Comparison of ENCODE assay signal across 12 cellular contexts in genomic region chr6:90186637-90187361, GRCh38.
A peak's percentile ranks its signal among the peaks of the same experiment; 100 is the strongest.
DNase-seq lines count a peak whose midpoint lies in the region; ATAC-seq and TF ChIP-seq lines count a peak whose summit lies in the region.
"Had no signal": no experiment of that assay in that cellular context is flagged by ENCODE, and none has a peak within 500 bp of the region (broad histone marks: within the 10 kb centered on the region; RNA-seq: fewer than 3 reads in every experiment).

No MANE protein-coding gene starts in this region.

- no peaks in the 10 kb centered on the region for H3K36me3 ChIP-seq in psoas muscle (ENCODE audit: insufficient read depth in 1 of 2, low read depth in 1 of 2)

- H3K27ac ChIP-seq in psoas muscle, result peak overlapping the region; percentile 47

- POLR2A ChIA-PET in activated CD4-positive, alpha-beta memory T cell treated with anti-CD3 and anti-CD28 coated beads for 36 hours (lab: Charles Lee), result no interaction called here
- POLR2A ChIA-PET in activated CD4-positive, alpha-beta memory T cell treated with anti-CD3 and anti-CD28 coated beads, Interleukin-2, amount 10 ng/mL, durations not matched to agents 7 days and 5 days (lab: Charles Lee), result no interaction called here

- H3K4me3 ChIP-seq in psoas muscle, result no peak overlapping the region

- ATAC-seq in psoas muscle, result peak in 1 of 4 donors; percentile 57
- ATAC-seq in GM21381 (IDR thresholded peaks at IDR 0.05; ENCODE audit: unreplicated experiment), result no peak

- no peaks in the 10 kb centered on the region for H3K9me3 ChIP-seq in psoas muscle

- 44 to 83% (median 55%) methylated on average over 7 of the region's 7 CpGs for whole genome bisulfite sequencing in psoas muscle, 3 donors

- H3K4me1 Mint-ChIP-seq in activated CD4-positive, alpha-beta memory T cell treated with anti-CD3 and anti-CD28 coated beads for 36 hours (ENCODE audit: low read depth), result peaks cover 69% of the 10 kb centered on the region
- H3K4me1 Mint-ChIP-seq in activated CD4-positive, alpha-beta memory T cell treated with anti-CD3 and anti-CD28 coated beads, Interleukin-2, amount 10 ng/mL, durations not matched to agents 7 days and 5 days, result peaks cover 46% of the 10 kb centered on the region
- H3K4me1 Mint-ChIP-seq in activated naive CD8-positive, alpha-beta T cell treated with anti-CD3 and anti-CD28 coated beads for 36 hours, result peaks cover 85% of the 10 kb centered on the region

- intact Hi-C loops in activated CD4-positive, alpha-beta memory T cell treated with anti-CD3 and anti-CD28 coated beads for 36 hours (cut with micrococcal nuclease), result loop anchor here (1.0 kb wide), 1 partner anchor 9 kb away; no protein-coding TSS in a partner anchor
- intact Hi-C loops in psoas muscle (cut with DNase I), result no loop called here

- no peaks in the 10 kb centered on the region for H3K9me3 Mint-ChIP-seq in activated CD4-positive, alpha-beta memory T cell treated with anti-CD3 and anti-CD28 coated beads for 36 hours
- H3K9me3 Mint-ChIP-seq in activated CD4-positive, alpha-beta memory T cell treated with anti-CD3 and anti-CD28 coated beads, Interleukin-2, amount 10 ng/mL, durations not matched to agents 7 days and 5 days, result no peaks in the 10 kb centered on the region
- H3K9me3 Mint-ChIP-seq in activated naive CD8-positive, alpha-beta T cell treated with anti-CD3 and anti-CD28 coated beads for 36 hours, result peaks cover 4% of the 10 kb centered on the region

- no peak for TF ChIP-seq CTCF in psoas muscle (IDR thresholded peaks at IDR 0.05)

- no peaks in the 10 kb centered on the region for H3K27me3 ChIP-seq in psoas muscle (ENCODE audit: insufficient read depth in 3 of 3, low read length in 2 of 3)

- peaks cover 12% of the 10 kb centered on the region for H3K36me3 Mint-ChIP-seq in activated CD4-positive, alpha-beta memory T cell treated with anti-CD3 and anti-CD28 coated beads for 36 hours
- peaks cover 6% of the 10 kb centered on the region for H3K36me3 Mint-ChIP-seq in activated CD4-positive, alpha-beta memory T cell treated with anti-CD3 and anti-CD28 coated beads, Interleukin-2, amount 10 ng/mL, durations not matched to agents 7 days and 5 days (ENCODE audit: low read depth)
- H3K36me3 Mint-ChIP-seq in activated naive CD8-positive, alpha-beta T cell treated with anti-CD3 and anti-CD28 coated beads for 36 hours, result peaks cover 35% of the 10 kb centered on the region

- no peak overlapping the region for H3K27ac Mint-ChIP-seq in activated CD4-positive, alpha-beta memory T cell treated with anti-CD3 and anti-CD28 coated beads for 36 hours
- H3K27ac Mint-ChIP-seq in activated CD4-positive, alpha-beta memory T cell treated with anti-CD3 and anti-CD28 coated beads, Interleukin-2, amount 10 ng/mL, durations not matched to agents 7 days and 5 days, result no peak overlapping the region
- peak overlapping the region; percentile 96 for H3K27ac Mint-ChIP-seq in activated naive CD8-positive, alpha-beta T cell treated with anti-CD3 and anti-CD28 coated beads for 36 hours

- H3K27me3 Mint-ChIP-seq in activated CD4-positive, alpha-beta memory T cell treated with anti-CD3 and anti-CD28 coated beads for 36 hours, result no peaks in the 10 kb centered on the region
- H3K27me3 Mint-ChIP-seq in activated CD4-positive, alpha-beta memory T cell treated with anti-CD3 and anti-CD28 coated beads, Interleukin-2, amount 10 ng/mL, durations not matched to agents 7 days and 5 days, result no peaks in the 10 kb centered on the region
- H3K27me3 Mint-ChIP-seq in activated naive CD8-positive, alpha-beta T cell treated with anti-CD3 and anti-CD28 coated beads for 36 hours, result no peaks in the 10 kb centered on the region

- H3K4me1 ChIP-seq in psoas muscle, result peaks cover 50% of the 10 kb centered on the region

- DNase-seq in activated CD4-positive, alpha-beta memory T cell treated with anti-CD3 and anti-CD28 coated beads for 36 hours, result no peak
- DNase-seq in activated CD4-positive, alpha-beta memory T cell treated with anti-CD3 and anti-CD28 coated beads, Interleukin-2, amount 10 ng/mL, durations not matched to agents 7 days and 5 days, result no peak
- peak; percentile 60 for DNase-seq in NCI-H345 treated with DMSO at 0.1 percent for 48 hours (lab: John Stamatoyannopoulos, UW; ENCODE audit: unreplicated experiment)
- DNase-seq in activated naive CD8-positive, alpha-beta T cell treated with anti-CD3 and anti-CD28 coated beads for 36 hours, result no peak
- no peak for DNase-seq in psoas muscle
- DNase-seq in NCI-H2227 treated with DMSO at 0.1 percent for 48 hours (lab: John Stamatoyannopoulos, UW), result no peak
- no peak for DNase-seq in GDM1 (lab: John Stamatoyannopoulos, UW)
- DNase-seq: activated gamma-delta T cell, hypothalamus, NCI-H524 treated with DMSO at 0.1 percent for 48 hours, small intestine had no signal

- CTCF ChIA-PET in activated CD4-positive, alpha-beta memory T cell treated with anti-CD3 and anti-CD28 coated beads for 36 hours (lab: Charles Lee), result interaction anchor here (1.1 kb wide), 1 partner anchor 246 kb away, joined by 4 read pairs; no protein-coding TSS in a partner anchor
- CTCF ChIA-PET in activated CD4-positive, alpha-beta memory T cell treated with anti-CD3 and anti-CD28 coated beads, Interleukin-2, amount 10 ng/mL, durations not matched to agents 7 days and 5 days (lab: Charles Lee), result no interaction called here

- H3K4me3 Mint-ChIP-seq in activated CD4-positive, alpha-beta memory T cell treated with anti-CD3 and anti-CD28 coated beads for 36 hours, result peak overlapping the region; percentile 1
- H3K4me3 Mint-ChIP-seq in activated CD4-positive, alpha-beta memory T cell treated with anti-CD3 and anti-CD28 coated beads, Interleukin-2, amount 10 ng/mL, durations not matched to agents 7 days and 5 days, result no peak overlapping the region
- H3K4me3 Mint-ChIP-seq in activated naive CD8-positive, alpha-beta T cell treated with anti-CD3 and anti-CD28 coated beads for 36 hours, result peak overlapping the region; percentile 76
